ENCODE assay signal across 8 cellular contexts in the genomic region with DNA sequence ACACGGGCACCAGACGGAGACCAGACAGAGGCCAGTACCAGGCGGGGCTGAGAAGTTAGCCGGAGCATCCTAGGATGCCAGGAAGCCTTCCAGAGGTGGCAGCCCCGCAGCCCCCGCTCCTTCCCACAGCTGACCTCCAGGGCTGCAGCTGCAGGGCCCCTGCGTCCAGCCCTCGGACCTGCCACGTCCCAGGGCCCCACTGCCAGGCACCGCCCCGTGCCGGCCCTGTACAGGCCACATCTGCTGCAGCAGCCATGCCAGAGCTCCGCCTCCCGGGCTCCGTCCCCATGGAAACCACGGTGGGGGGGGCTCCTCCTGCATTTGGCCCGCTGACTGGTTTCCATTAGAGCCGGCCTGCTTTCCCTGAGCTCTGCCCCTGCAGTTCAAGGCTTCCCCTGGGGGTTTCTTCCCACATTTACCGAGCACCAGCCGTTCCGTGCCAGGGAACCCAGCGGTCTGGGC.
A peak's percentile ranks its signal among the peaks of the same experiment; 100 is the strongest.
DNase-seq lines count a peak whose midpoint lies in the region; ATAC-seq, FAIRE-seq and TF ChIP-seq lines count a peak whose summit lies in the region.
"Had no signal": no experiment of that assay in that cellular context is flagged by ENCODE, and none has a peak within 500 bp of the region (broad histone marks: within the 10 kb centered on the region; RNA-seq: fewer than 3 reads in every experiment).

No MANE protein-coding gene starts in this region.

- TF ChIP-seq POLR2A in GM12878 (IDR thresholded peaks at IDR 0.05; ENCODE audit: low read depth, low read length) = no peak

- TF ChIP-seq RAD21 in GM12878 (IDR thresholded peaks at IDR 0.05; ENCODE audit: insufficient read depth, low read depth, low read length) = no peak

- peaks cover 3% of the 10 kb centered on the region for H3K9me1 ChIP-seq in keratinocyte (ENCODE audit: control insufficient read depth, extremely low read depth, insufficient read depth, low read length)

- H3K4me3 Mint-ChIP-seq in stimulated activated memory B cell treated with anti-CD40 and anti-IgM and Interleukin-4, amounts not matched to agents 10 μg/mL and 1 μg/mL and 100 μg/mL, for 72 hours = no peak overlapping the region
- no peak overlapping the region for H3K4me3 Mint-ChIP-seq in activated CD8-positive, alpha-beta T cell treated with anti-CD3 and anti-CD28 coated beads, Interleukin-2, amount 10 ng/mL, durations not matched to agents 7 days and 5 days
- H3K4me3 Mint-ChIP-seq: naive thymus-derived CD8-positive, alpha-beta T cell had no signal

- H3K27ac Mint-ChIP-seq in stimulated activated memory B cell treated with anti-CD40 and anti-IgM and Interleukin-4, amounts not matched to agents 10 μg/mL and 1 μg/mL and 100 μg/mL, for 72 hours = no peak overlapping the region
- H3K27ac Mint-ChIP-seq in activated CD8-positive, alpha-beta T cell treated with anti-CD3 and anti-CD28 coated beads, Interleukin-2, amount 10 ng/mL, durations not matched to agents 7 days and 5 days = no peak overlapping the region

- RAD21 ChIA-PET in GM12878 (lab: Charles Lee; ENCODE audit: unreplicated experiment) = no interaction called here

- dilution Hi-C loops in keratinocyte (cut with MboI; ENCODE audit: extremely low pct_ligation_motif_present, low sequenced_read_pairs) = no loop called here

- H3K36me3 Mint-ChIP-seq in stimulated activated memory B cell treated with anti-CD40 and anti-IgM and Interleukin-4, amounts not matched to agents 10 μg/mL and 1 μg/mL and 100 μg/mL, for 72 hours = no peaks in the 10 kb centered on the region
- no peaks in the 10 kb centered on the region for H3K36me3 Mint-ChIP-seq in activated CD8-positive, alpha-beta T cell treated with anti-CD3 and anti-CD28 coated beads, Interleukin-2, amount 10 ng/mL, durations not matched to agents 7 days and 5 days (ENCODE audit: low read depth)

- BruUV-seq in GM12878 (replicated peaks; lab: Mats Ljungman, UMichigan) = no TSS peak

- peaks cover 8% of the 10 kb centered on the region for H3K4me1 Mint-ChIP-seq in stimulated activated memory B cell treated with anti-CD40 and anti-IgM and Interleukin-4, amounts not matched to agents 10 μg/mL and 1 μg/mL and 100 μg/mL, for 72 hours
- H3K4me1 Mint-ChIP-seq in activated CD8-positive, alpha-beta T cell treated with anti-CD3 and anti-CD28 coated beads, Interleukin-2, amount 10 ng/mL, durations not matched to agents 7 days and 5 days (ENCODE audit: low read depth) = peaks cover 6% of the 10 kb centered on the region

- H3K4me3 ChIP-seq in Karpas-422 (ENCODE audit: low read length) (no peak overlapping the region), GM12878 (no peak overlapping the region), keratinocyte (ENCODE audit: control insufficient read depth in 2 of 3, extremely low read depth in 1 of 3, insufficient read depth in 2 of 3, low read depth in 1 of 3, low read length in 3 of 3) (peak overlapping the region; percentile 51 to 96 (median 95))

- H3K9me3 ChIP-seq in Karpas-422 (ENCODE audit: low read length) (no peaks in the 10 kb centered on the region), GM12878 (replicated peaks; ENCODE audit: control insufficient read depth, insufficient read depth, low read length) (no peaks in the 10 kb centered on the region), keratinocyte (ENCODE audit: control insufficient read depth, low read depth, low read length) (no peaks in the 10 kb centered on the region)

- ATAC-seq in GM12878 = peak; percentile 29; the same call in 1 of the 3 replicates
- ATAC-seq in HG03025 (IDR thresholded peaks at IDR 0.05; ENCODE audit: low FRiP score, unreplicated experiment) = no peak
- no peak for ATAC-seq in stimulated activated memory B cell treated with anti-CD40 and anti-IgM and Interleukin-4, amounts not matched to agents 10 μg/mL and 1 μg/mL and 100 μg/mL, for 72 hours
- no peak for ATAC-seq in activated CD8-positive, alpha-beta T cell treated with anti-CD3 and anti-CD28 coated beads, Interleukin-2, amount 10 ng/mL, durations not matched to agents 7 days and 5 days
- ATAC-seq: naive thymus-derived CD8-positive, alpha-beta T cell had no signal

- no peak overlapping the region for H3K27ac ChIP-seq in Karpas-422 (ENCODE audit: low read length)
- H3K27ac ChIP-seq in GM12878 (ENCODE audit: control insufficient read depth, insufficient read depth) = no peak overlapping the region
- H3K27ac ChIP-seq in keratinocyte (ENCODE audit: control insufficient read depth, insufficient read depth, low read length) = peak overlapping the region; percentile 98

- H3K9me2 ChIP-seq in Karpas-422 (replicated peaks; ENCODE audit: insufficient read depth, low read length) = no peaks in the 10 kb centered on the region

- in situ Hi-C loops in GM12878 (cut with MboI) = no loop called here

- no peak overlapping the region for H2AFZ ChIP-seq in Karpas-422 (ENCODE audit: low read length)
- no peak overlapping the region for H2AFZ ChIP-seq in GM12878 (ENCODE audit: control insufficient read depth, low read depth, low read length)
- H2AFZ ChIP-seq in keratinocyte (ENCODE audit: control insufficient read depth, low read length) = no peak overlapping the region

- peaks cover 66% of the 10 kb centered on the region for H3K79me2 ChIP-seq in Karpas-422 (ENCODE audit: low read length)
- H3K79me2 ChIP-seq in GM12878 (ENCODE audit: control insufficient read depth, insufficient read depth, low read length) = no peaks in the 10 kb centered on the region
- H3K79me2 ChIP-seq in keratinocyte (ENCODE audit: control insufficient read depth, insufficient read depth, low read length) = peaks cover 100% of the 10 kb centered on the region

- intact Hi-C loops in GM12878 (cut with micrococcal nuclease; ENCODE audit: unreplicated experiment) = no loop called here

- SMC1A ChIA-PET in GM12878 (lab: Charles Lee; ENCODE audit: uncharacterized antibody, unreplicated experiment) = no interaction called here

- FAIRE-seq in GM12878 (lab: Jason Lieb, UNC) (no peak), keratinocyte (lab: Jason Lieb, UNC) (no peak)

- no peaks in the 10 kb centered on the region for H3K27me3 Mint-ChIP-seq in stimulated activated memory B cell treated with anti-CD40 and anti-IgM and Interleukin-4, amounts not matched to agents 10 μg/mL and 1 μg/mL and 100 μg/mL, for 72 hours
- H3K27me3 Mint-ChIP-seq in activated CD8-positive, alpha-beta T cell treated with anti-CD3 and anti-CD28 coated beads, Interleukin-2, amount 10 ng/mL, durations not matched to agents 7 days and 5 days (ENCODE audit: low read depth) = no peaks in the 10 kb centered on the region
- H3K27me3 Mint-ChIP-seq: naive thymus-derived CD8-positive, alpha-beta T cell had no signal

- H3K4me2 ChIP-seq in Karpas-422 (ENCODE audit: low read depth, low read length, poor library complexity, severe bottlenecking) = no peak overlapping the region
- no peak overlapping the region for H3K4me2 ChIP-seq in GM12878 (ENCODE audit: control insufficient read depth, insufficient read depth)
- peak overlapping the region; percentile 81 for H3K4me2 ChIP-seq in keratinocyte (ENCODE audit: control insufficient read depth, extremely low read depth, insufficient read depth, low read depth, low read length)

- H3K4me1 ChIP-seq in Karpas-422 (ENCODE audit: low read length) (no peaks in the 10 kb centered on the region), GM12878 (ENCODE audit: control insufficient read depth, insufficient read depth, low read length) (no peaks in the 10 kb centered on the region), keratinocyte (ENCODE audit: control insufficient read depth, extremely low read depth, insufficient read depth, low read length) (peaks cover 90% of the 10 kb centered on the region)

- H3K36me3 ChIP-seq in Karpas-422 (ENCODE audit: insufficient read depth, low read length) (0 out of 2 replicates have a peak, but pooled peaks cover 5% of the 10 kb centered on the region), GM12878 (ENCODE audit: control insufficient read depth in 2 of 2, insufficient read depth in 2 of 2, low read length in 1 of 2) (no peaks in the 10 kb centered on the region), keratinocyte (ENCODE audit: control insufficient read depth in 2 of 2, extremely low read depth in 1 of 2, insufficient read depth in 2 of 2, low read length in 2 of 2) (peaks cover 19 to 69% of the 10 kb centered on the region in 2 experiments)

- H3K9me3 Mint-ChIP-seq in stimulated activated memory B cell treated with anti-CD40 and anti-IgM and Interleukin-4, amounts not matched to agents 10 μg/mL and 1 μg/mL and 100 μg/mL, for 72 hours = no peaks in the 10 kb centered on the region
- H3K9me3 Mint-ChIP-seq in activated CD8-positive, alpha-beta T cell treated with anti-CD3 and anti-CD28 coated beads, Interleukin-2, amount 10 ng/mL, durations not matched to agents 7 days and 5 days (ENCODE audit: insufficient read depth) = no peaks in the 10 kb centered on the region
- H3K9me3 Mint-ChIP-seq: naive thymus-derived CD8-positive, alpha-beta T cell had no signal

- 81% methylated on average over 22 of the region's 22 CpGs for WGBS in GM12878 (ENCODE audit: insufficient coverage, insufficient replicate concordance, low lambda C conversion rate, missing lambda C conversion rate)

- DNase-seq in Karpas-422 = peak; percentile 65
- DNase-seq in GM12878 (ENCODE audit: low read depth, low spot score) = no peak
- DNase-seq in keratinocyte (ENCODE audit: low read depth, low spot score) = no peak
- peak; percentile 96 for DNase-seq in superior temporal gyrus (ENCODE audit: extremely low spot score)
- DNase-seq in activated CD8-positive, alpha-beta T cell treated with anti-CD3 and anti-CD28 coated beads, Interleukin-2, amount 10 ng/mL, durations not matched to agents 7 days and 5 days = no peak

- no peak for TF ChIP-seq EP300 in GM12878 (IDR thresholded peaks at IDR 0.05; ENCODE audit: borderline replicate concordance in 1 of 2, control insufficient read depth in 1 of 2, low read depth in 2 of 2, low read length in 2 of 2)

- no peaks in the 10 kb centered on the region for H3K27me3 ChIP-seq in Karpas-422 (ENCODE audit: low read length)
- H3K27me3 ChIP-seq in GM12878 (replicated peaks in 1 of 2; ENCODE audit: control insufficient read depth in 2 of 2, insufficient read depth in 2 of 2, low read length in 1 of 2) = no peaks in the 10 kb centered on the region
- H3K27me3 ChIP-seq in keratinocyte (ENCODE audit: control insufficient read depth, extremely low read depth, insufficient read depth, low read length) = no peaks in the 10 kb centered on the region

- H4K20me1 ChIP-seq in Karpas-422 (ENCODE audit: insufficient read depth, low read depth, low read length) (peaks cover 10% of the 10 kb centered on the region), GM12878 (ENCODE audit: control insufficient read depth, insufficient read depth) (no peaks in the 10 kb centered on the region), keratinocyte (ENCODE audit: control insufficient read depth, extremely low read depth, insufficient read depth, low read length) (peaks cover 44% of the 10 kb centered on the region)

- CTCF ChIA-PET in GM12878 (lab: Yijun Ruan, JAX) = interaction anchor here (1.0 kb wide), 1 partner anchor 82 kb away, joined by 3 read pairs; no protein-coding TSS in a partner anchor
- CTCF ChIA-PET in activated CD8-positive, alpha-beta T cell treated with anti-CD3 and anti-CD28 coated beads, Interleukin-2, amount 10 ng/mL, durations not matched to agents 7 days and 5 days (lab: Charles Lee) = no interaction called here

- POLR2A ChIA-PET in GM12878 (lab: Charles Lee) = no interaction called here
- POLR2A ChIA-PET in activated CD8-positive, alpha-beta T cell treated with anti-CD3 and anti-CD28 coated beads, Interleukin-2, amount 10 ng/mL, durations not matched to agents 7 days and 5 days (lab: Charles Lee) = interaction anchor here (0.5 to 0.6 kb wide), 2 partner anchors 14 to 1333 kb away, joined by 3 read pairs; no protein-coding TSS in a partner anchor

- no peak overlapping the region for H3K9ac ChIP-seq in Karpas-422 (ENCODE audit: low read length)
- no peak overlapping the region for H3K9ac ChIP-seq in GM12878 (ENCODE audit: control insufficient read depth, insufficient read depth, low read length)
- H3K9ac ChIP-seq in keratinocyte (ENCODE audit: control insufficient read depth, extremely low read depth, insufficient read depth, low read length) = peak overlapping the region; percentile 99

- TF ChIP-seq CTCF in GM12878 (IDR thresholded peaks at IDR 0.05 in 2 of 3, conservative IDR thresholded peaks at IDR 0.05 in 1 of 3; ENCODE audit: control insufficient read depth in 2 of 3, extremely low read depth in 1 of 3, insufficient read depth in 1 of 3, low read depth in 3 of 3, low read length in 3 of 3) (no peak), keratinocyte (optimal IDR thresholded peaks at IDR 0.05 in 1 of 3, IDR thresholded peaks at IDR 0.05 in 1 of 3, conservative IDR thresholded peaks at IDR 0.05 in 1 of 3; ENCODE audit: extremely low read depth in 1 of 3, insufficient read depth in 2 of 3, low read length in 3 of 3) (no peak)

Comparison
In these comparisons a context has a peak if more than half of its experiments do, and no peak if none do; other contexts are left out.
1. DNase-seq: peak in Karpas-422 (single experiment) and superior temporal gyrus (single experiment); none in GM12878 (single experiment), keratinocyte (single experiment) and activated CD8-positive, alpha-beta T cell treated with anti-CD3 and anti-CD28 coated beads, Interleukin-2, amount 10 ng/mL, durations not matched to agents 7 days and 5 days (single experiment).
2. H3K4me3 ChIP-seq: peak in keratinocyte (3 of 3); none in Karpas-422 (single experiment) and GM12878 (single experiment).